8 cellular contexts compared by ENCODE assay signal in the genomic region with DNA sequence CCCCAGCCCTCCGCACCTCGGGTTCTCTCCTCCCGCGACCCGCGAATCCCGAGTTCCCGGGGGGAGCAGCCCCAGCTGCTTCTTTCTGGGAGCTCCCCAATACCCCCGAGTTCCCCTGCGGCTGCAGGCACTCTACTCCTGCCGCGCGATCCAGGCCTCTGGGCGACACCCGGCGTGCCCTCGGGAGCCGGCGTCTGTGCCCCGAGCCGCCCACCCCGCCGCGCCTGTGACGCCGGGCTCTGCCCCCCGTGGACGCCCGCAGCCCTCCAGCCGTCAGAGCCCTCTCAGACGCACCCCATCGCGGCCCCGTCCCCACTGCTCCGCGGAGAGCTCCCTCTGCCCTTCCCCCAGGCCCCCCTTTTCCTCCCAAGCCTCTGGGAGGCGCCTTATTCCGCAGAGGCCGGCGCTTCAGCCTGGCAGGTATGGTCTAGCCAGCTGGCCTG. TPM values are rescaled to one million over a fixed set of nuclear protein-coding genes. Genes with fewer than 3 reads are reported as not detected.
DNase-seq lines count a peak whose midpoint lies in the region; ATAC-seq and TF ChIP-seq lines count a peak whose summit lies in the region.

No MANE protein-coding gene starts in this region.

- intact Hi-C loops in mucosa of descending colon (cut with DNase I, micrococcal nuclease) (no loop called here), transverse colon (cut with DNase I; ENCODE audit: low total_unique reads) (no loop called here)

- H3K27ac ChIP-seq in coronary artery (no peak overlapping the region), transverse colon (peak overlapping the region; percentile 36 to 81 (median 70))

- H3K9me3 ChIP-seq in mucosa of descending colon = no peaks in the 10 kb centered on the region
- no peaks in the 10 kb centered on the region for H3K9me3 ChIP-seq in transverse colon

- H3K4me1 ChIP-seq in mucosa of descending colon (ENCODE audit: low read depth) (peaks cover 10% of the 10 kb centered on the region), transverse colon (peaks cover 9 to 25% (median 20%) of the 10 kb centered on the region in 4 donors)

- peak; percentile 27 for ATAC-seq in GM19463 (IDR thresholded peaks at IDR 0.05; ENCODE audit: unreplicated experiment)
- peak; percentile 62 for ATAC-seq in mucosa of descending colon
- no peak for ATAC-seq in HG02840 (IDR thresholded peaks at IDR 0.05; ENCODE audit: low FRiP score, unreplicated experiment)

- H3K4me3 ChIP-seq in AG10803 (ENCODE audit: low read length) = peak overlapping the region; percentile 35; the same call in 1 of the 2 replicates
- H3K4me3 ChIP-seq in coronary artery = peak overlapping the region; percentile 68
- peak overlapping the region; percentile 22 for H3K4me3 ChIP-seq in mucosa of descending colon
- peak overlapping the region; percentile 60 to 81 (median 68) for H3K4me3 ChIP-seq in transverse colon

- TF ChIP-seq POLR2A in transverse colon (IDR thresholded peaks at IDR 0.05) = no peak

- TF ChIP-seq CTCF in AG10803 (conservative IDR thresholded peaks at IDR 0.05; ENCODE audit: low read length) (no peak), coronary artery (IDR thresholded peaks at IDR 0.05) (no peak), mucosa of descending colon (IDR thresholded peaks at IDR 0.05) (no peak), transverse colon (IDR thresholded peaks at IDR 0.05) (peak in 1 of 5 experiments; percentile 3)

- in situ Hi-C loops in transverse colon (cut with MboI; ENCODE audit: low pct_ligation_motif_present in 1 of 4, low pct_unique_long_range_greater_than_20kb in 1 of 4, low sequenced_read_pairs in 3 of 4) = no loop called here

- DNase-seq in AG10803 (ENCODE audit: low read depth) = no peak
- DNase-seq in NCI-H460 (ENCODE audit: extremely low read depth, low read depth) = peak; percentile 3
- no peak for DNase-seq in coronary artery (ENCODE audit: low spot score)
- peak in 2 of 3 donors; percentile 57 to 75 for DNase-seq in mucosa of descending colon
- DNase-seq in transverse colon = peak; percentile 53
- DNase-seq in SHP77 (lab: John Stamatoyannopoulos, UW) = no peak

- TF ChIP-seq EP300 in transverse colon (IDR thresholded peaks at IDR 0.05; ENCODE audit: low read depth) = no peak

- peaks cover 6% of the 10 kb centered on the region for H3K27me3 ChIP-seq in transverse colon

- 3% methylated on average over 36 of the region's 40 CpGs; no CpG with 5 or more reads in 1 of the 2 donors for WGBS in transverse colon (ENCODE audit: low coverage in 1 of 2), 2 donors

- H3K36me3 ChIP-seq in mucosa of descending colon (ENCODE audit: low read depth) = no peaks in the 10 kb centered on the region
- H3K36me3 ChIP-seq in transverse colon = no peaks in the 10 kb centered on the region

RNA-seq across cellular contexts. Expression of gene GLB1L2, which starts 0.4 kb away (rescaled TPM):
- 8.9 and 9.3 TPM in 2 replicates for total RNA-seq in NCI-H460 (2014; rRNA removed; shearing (Covaris generic))
- 28.6 and 45.8 TPM in 2 replicates for polyA plus RNA-seq in NCI-H460 (2014; cell fraction: nucleus; rRNA removed)
- total RNA-seq in mucosa of descending colon (10 to 100 TPM; 21.5 to 27.9 (median 26.9) TPM), transverse colon (10 to 100 TPM; 26.2 to 39.5 (median 35.3) TPM)

RNA-seq across cellular contexts. Expression of gene GLB1L3, which starts 56.0 kb away (rescaled TPM):
- total RNA-seq in NCI-H460 (2014; rRNA removed; shearing (Covaris generic)) = 0.54 and 0.61 TPM in 2 replicates
- polyA plus RNA-seq in NCI-H460 (2014; cell fraction: nucleus; rRNA removed) = 0.97 and 4.2 TPM in 2 replicates
- total RNA-seq in mucosa of descending colon = under 1 TPM in 1 of 3 donors, not detected in 2; 0.09 TPM
- total RNA-seq in transverse colon = under 1 TPM in 1 of 4 donors, not detected in 3; 0.16 TPM

Comparison
In these comparisons a context has a peak if more than half of its experiments do, and no peak if none do; other contexts are left out.
1. DNase-seq: peak in NCI-H460 (single experiment), mucosa of descending colon (2 of 3) and transverse colon (single experiment); none in AG10803 (single experiment), coronary artery (single experiment) and SHP77 (0 of 2).
2. H3K27ac ChIP-seq: peak in transverse colon (4 of 4); none in coronary artery (0 of 2).
3. Peak in every context shown above with its lines, with median percentiles within 50 percentile points of each other: H3K4me3 ChIP-seq.